In genomic region chr10:89352039-89352597, GRCh38 we compare ENCODE assay signal across 8 cellular contexts. TPM values are rescaled to one million over a fixed set of nuclear protein-coding genes. Genes with fewer than 3 reads are reported as not detected.
DNase-seq lines count a peak whose midpoint lies in the region; ATAC-seq and TF ChIP-seq lines count a peak whose summit lies in the region.

No MANE protein-coding gene starts in this region.

- peaks cover 32% of the 10 kb centered on the region for H3K4me1 ChIP-seq in upper lobe of right lung

- H3K36me3 ChIP-seq in upper lobe of right lung, result no peaks in the 10 kb centered on the region

- H3K27me3 ChIP-seq in upper lobe of right lung, result no peaks in the 10 kb centered on the region

- in situ Hi-C loops in astrocyte of the spinal cord (cut with HindIII; ENCODE audit: low sequenced_read_pairs), result no loop called here

- H3K27ac ChIP-seq in upper lobe of right lung, result peak overlapping the region; percentile 87

- H3K4me3 ChIP-seq in AG09309 (ENCODE audit: control insufficient read depth, low read depth, low read length) (no peak overlapping the region), astrocyte of the spinal cord (ENCODE audit: low read depth, low read length) (peak overlapping the region; percentile 2), upper lobe of right lung (no peak overlapping the region)

- intact Hi-C loops in upper lobe of right lung (cut with DNase I), result no loop called here

- no peak for TF ChIP-seq CTCF in AG09309 (IDR thresholded peaks at IDR 0.05; ENCODE audit: control insufficient read depth, insufficient read depth, low read depth, low read length, missing control alignments)
- TF ChIP-seq CTCF in astrocyte of the spinal cord (IDR thresholded peaks at IDR 0.05; ENCODE audit: low read depth, low read length), result no peak
- no peak for TF ChIP-seq CTCF in upper lobe of right lung (IDR thresholded peaks at IDR 0.05)

- H3K9me3 ChIP-seq in upper lobe of right lung, result no peaks in the 10 kb centered on the region

- peak; percentile 41 for ATAC-seq in HG02852 (IDR thresholded peaks at IDR 0.05; ENCODE audit: unreplicated experiment)
- peak; percentile 86 for ATAC-seq in upper lobe of right lung
- ATAC-seq in HG02623 (IDR thresholded peaks at IDR 0.05; ENCODE audit: unreplicated experiment), result no peak

- peak; percentile 94 for DNase-seq in AG09309 (ENCODE audit: low read depth)
- peak; percentile 93 for DNase-seq in astrocyte of the spinal cord (ENCODE audit: low read depth, low spot score)
- peak; percentile 88 for DNase-seq in left kidney (ENCODE audit: low read depth, low spot score)
- DNase-seq in upper lobe of right lung, result no peak
- no peak for DNase-seq in NCI-H69 (lab: John Stamatoyannopoulos, UW)
- no peak for DNase-seq in NCI-H1436 (lab: John Stamatoyannopoulos, UW)

RNA-seq across cellular contexts. Expression of gene IFIT3, which starts 24.3 kb away (rescaled TPM):
- 78.0 TPM for total RNA-seq in upper lobe of right lung

RNA-seq across cellular contexts. Expression of gene IFIT1B, which starts 25.7 kb away (rescaled TPM):
- total RNA-seq in upper lobe of right lung, result not detected

RNA-seq across cellular contexts. Expression of gene IFIT1, which starts 40.3 kb away (rescaled TPM):
- total RNA-seq in upper lobe of right lung, result 51.1 TPM

RNA-seq across cellular contexts. Expression of gene IFIT2, which starts 50.3 kb away (rescaled TPM):
- 47.2 TPM for total RNA-seq in upper lobe of right lung

Comparison
In these comparisons a context has a peak if more than half of its experiments do, and no peak if none do; other contexts are left out.
1. DNase-seq: peak in AG09309 (single experiment), astrocyte of the spinal cord (single experiment) and left kidney (single experiment); none in upper lobe of right lung (single experiment), NCI-H69 (single experiment) and NCI-H1436 (single experiment).